8 cellular contexts compared by ENCODE assay signal in the genomic region with DNA sequence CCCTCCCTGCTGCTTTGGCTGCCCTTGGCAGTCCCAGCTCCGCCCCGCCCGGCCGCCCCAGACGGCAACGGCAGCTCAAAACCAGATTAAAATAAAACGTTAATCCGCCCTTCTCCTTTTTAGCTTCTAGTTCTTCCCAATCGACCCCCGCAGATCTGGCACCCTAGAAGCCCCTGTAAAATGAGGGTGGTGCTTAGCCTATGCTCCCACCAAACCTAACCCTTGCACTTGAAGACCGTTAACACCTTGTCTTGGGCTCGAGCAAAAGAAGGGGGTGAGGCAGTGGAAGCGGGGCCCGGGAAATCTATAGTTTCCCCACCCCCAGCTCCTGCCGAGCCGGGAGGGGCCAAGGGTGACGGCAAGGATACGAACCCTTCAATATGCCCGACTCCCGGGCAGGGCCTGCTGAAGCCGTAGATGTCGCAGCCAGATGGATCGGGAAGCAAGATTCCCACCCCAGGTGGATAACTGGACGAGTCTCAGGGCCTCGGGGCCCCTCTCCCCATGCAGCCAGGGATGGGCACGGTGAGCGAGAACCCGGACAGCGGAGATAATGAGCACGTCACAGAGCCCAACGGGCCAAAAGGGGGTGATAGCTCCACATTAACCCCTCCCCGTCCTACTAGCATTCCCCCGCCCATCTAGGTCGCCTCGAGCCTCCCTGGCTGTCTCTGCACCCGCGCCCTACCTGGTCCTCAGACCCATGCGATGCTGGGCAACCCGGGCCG.
A peak's percentile ranks its signal among the peaks of the same experiment; 100 is the strongest.
DNase-seq lines count a peak whose midpoint lies in the region; ATAC-seq and TF ChIP-seq lines count a peak whose summit lies in the region.

No MANE protein-coding gene starts in this region.

- H3K4me1 Mint-ChIP-seq in MCF 10A (ENCODE audit: insufficient read depth, unreplicated experiment) = no peaks in the 10 kb centered on the region

- peaks cover 0 to 93% (median 71%) of the 10 kb centered on the region in 3 donors for H3K27me3 ChIP-seq in psoas muscle (ENCODE audit: insufficient read depth in 3 of 3, low read length in 2 of 3)

- WGBS in psoas muscle, 3 donors = 2 to 4% (median 3%) methylated on average over 35 to 40 of the region's 40 CpGs

- no peak overlapping the region for H3K27ac ChIP-seq in psoas muscle

- peak overlapping the region; percentile 68 for H3K4me3 Mint-ChIP-seq in MCF 10A (ENCODE audit: unreplicated experiment)

- peak; percentile 35 for DNase-seq in NCI-H1105 treated with DMSO at 0.1 percent for 48 hours (lab: John Stamatoyannopoulos, UW)
- DNase-seq in NCI-H1105 (lab: John Stamatoyannopoulos, UW) = no peak
- peak; percentile 76 to 95 for DNase-seq in NCI-H526 (lab: John Stamatoyannopoulos, UW)
- no peak for DNase-seq in MCF 10A (ENCODE audit: unreplicated experiment)
- DNase-seq in psoas muscle = no peak
- DNase-seq in HCEC 1CT = no peak
- DNase-seq in NOMO-1 (lab: John Stamatoyannopoulos, UW; ENCODE audit: unreplicated experiment in 2 of 2) = no peak
- DNase-seq in middle frontal gyrus (ENCODE audit: extremely low spot score, low spot score) = no peak

- POLR2A ChIA-PET in MCF 10A (lab: Yijun Ruan, JAX) = interaction anchor here (0.6 to 1.2 kb wide), 9 partner anchors 8 to 1222 kb away, joined by 3 to 7 read pairs (median 3); no protein-coding TSS in a partner anchor

- intact Hi-C loops in MCF 10A (cut with micrococcal nuclease) (loop anchor here (2.0 kb wide), 2 partner anchors 44 to 230 kb away; no protein-coding TSS in a partner anchor), psoas muscle (cut with DNase I) (no loop called here)

- TF ChIP-seq CTCF in MCF 10A (IDR thresholded peaks at IDR 0.05; ENCODE audit: unreplicated experiment) (no peak), psoas muscle (IDR thresholded peaks at IDR 0.05) (no peak)

- no TSS peak for BruUV-seq in MCF 10A (replicated peaks; lab: Mats Ljungman, UMichigan)

- H3K27me3 Mint-ChIP-seq in MCF 10A (ENCODE audit: insufficient read depth, unreplicated experiment) = no peaks in the 10 kb centered on the region

- no peaks in the 10 kb centered on the region for H3K36me3 Mint-ChIP-seq in MCF 10A (ENCODE audit: insufficient read depth, unreplicated experiment)

- no peaks in the 10 kb centered on the region for H3K36me3 ChIP-seq in psoas muscle (ENCODE audit: insufficient read depth in 1 of 2, low read depth in 1 of 2)

- peak overlapping the region; percentile 70 for H3K4me3 ChIP-seq in psoas muscle

- CTCF ChIA-PET in MCF 10A (lab: Yijun Ruan, JAX) = interaction anchor here (0.7 to 1.5 kb wide), 3 partner anchors 9 to 230 kb away, joined by 3 to 4 read pairs (median 3); no protein-coding TSS in a partner anchor

- H3K27ac Mint-ChIP-seq in MCF 10A (ENCODE audit: low read depth, unreplicated experiment) = no peak overlapping the region

- H3K9me3 ChIP-seq in psoas muscle = no peaks in the 10 kb centered on the region

- H3K9me3 Mint-ChIP-seq in MCF 10A (ENCODE audit: unreplicated experiment) = no peaks in the 10 kb centered on the region

- peak in 1 of 4 donors; percentile 9 for ATAC-seq in psoas muscle

- H3K4me1 ChIP-seq in psoas muscle = peaks cover 26% of the 10 kb centered on the region

Comparison
In these comparisons a context has a peak if more than half of its experiments do, and no peak if none do; other contexts are left out.
1. DNase-seq: peak in NCI-H1105 treated with DMSO at 0.1 percent for 48 hours (single experiment) and NCI-H526 (2 of 2); none in NCI-H1105 (single experiment), MCF 10A (single experiment), psoas muscle (0 of 2), HCEC 1CT (single experiment), NOMO-1 (0 of 2) and middle frontal gyrus (single experiment).